In genomic region chr5:128586848-128587247, GRCh38 we compare ENCODE assay signal across 1 cellular context.
TF ChIP-seq lines count a peak whose summit lies in the region.

No MANE protein-coding gene starts in this region.

TF ChIP-seq in IMR-90, 13 proteins besides CTCF, POLR2A, EP300 and RAD21 (continued from another document):
- TF ChIP-seq SMC3 (IDR thresholded peaks at IDR 0.05; ENCODE audit: low read depth, low read length) (no peak), NFE2L2 (IDR thresholded peaks at IDR 0.05; ENCODE audit: low read depth, low read length) (no peak), MAFK (IDR thresholded peaks at IDR 0.05; ENCODE audit: low read depth, low read length) (no peak), FOS (IDR thresholded peaks at IDR 0.05; ENCODE audit: low read depth, low read length) (no peak)
TF ChIP-seq in IMR-90: peak in this region for 0.
